In genomic region chr11:134942633-134943032, GRCh38 we compare ENCODE assay signal across 18 cellular contexts.
DNase-seq lines count a peak whose midpoint lies in the region; ATAC-seq, FAIRE-seq and TF ChIP-seq lines count a peak whose summit lies in the region.
"Had no signal": no experiment of that assay in that cellular context is flagged by ENCODE, and none has a peak within 500 bp of the region (broad histone marks: within the 10 kb centered on the region; RNA-seq: fewer than 3 reads in every experiment).

No MANE protein-coding gene starts in this region.

- peaks cover 3% of the 10 kb centered on the region for H3F3A ChIP-seq in neural progenitor cell (ENCODE audit: low read depth)

- no peak overlapping the region for H3K27ac ChIP-seq in astrocyte (ENCODE audit: low read depth, low read length)
- no peak overlapping the region for H3K27ac ChIP-seq in esophagus muscularis mucosa (replicated peaks in 1 of 4)
- H3K27ac ChIP-seq in neural progenitor cell = no peak overlapping the region
- H3K27ac ChIP-seq: KMS-11 had no signal

- no peak for ATAC-seq in GM21423 (IDR thresholded peaks at IDR 0.05; ENCODE audit: unreplicated experiment)

- TF ChIP-seq POLR2A in esophagus muscularis mucosa (IDR thresholded peaks at IDR 0.05; ENCODE audit: low read depth) = no peak

- no peaks in the 10 kb centered on the region for H4K20me1 ChIP-seq in astrocyte (ENCODE audit: insufficient read depth, low read length)
- no peaks in the 10 kb centered on the region for H4K20me1 ChIP-seq in neural progenitor cell (ENCODE audit: low read depth)

- H3K4me1 Mint-ChIP-seq in astrocyte (ENCODE audit: low read depth, unreplicated experiment) (peaks cover 13% of the 10 kb centered on the region), neural progenitor cell (peaks cover 77% of the 10 kb centered on the region)

- WGBS in esophagus muscularis mucosa = 60% methylated on average over 11 of the region's 11 CpGs

- no peak for FAIRE-seq in astrocyte (lab: Jason Lieb, UNC)
- FAIRE-seq: HTR-8/SVneo had no signal

- no peak for TF ChIP-seq EP300 in esophagus muscularis mucosa (IDR thresholded peaks at IDR 0.05)

- H3K9ac ChIP-seq in astrocyte (ENCODE audit: low read length) = peak overlapping the region; percentile 35
- H3K9ac ChIP-seq in neural progenitor cell = no peak overlapping the region
- H3K9ac ChIP-seq: KMS-11 had no signal

- H3K9me3 ChIP-seq in astrocyte (ENCODE audit: insufficient read depth, low read depth, low read length) (no peaks in the 10 kb centered on the region), esophagus muscularis mucosa (no peaks in the 10 kb centered on the region), neural progenitor cell (ENCODE audit: low read depth) (no peaks in the 10 kb centered on the region)
- H3K9me3 ChIP-seq: BE2C had no signal

- no peak overlapping the region for H3K4me3 ChIP-seq in astrocyte (ENCODE audit: insufficient read depth, low read depth, low read length)
- H3K4me3 ChIP-seq in esophagus muscularis mucosa = no peak overlapping the region
- no peak overlapping the region for H3K4me3 ChIP-seq in neural progenitor cell

- H3K27me3 Mint-ChIP-seq in astrocyte (ENCODE audit: low read depth, unreplicated experiment) (peaks cover 3% of the 10 kb centered on the region), neural progenitor cell (ENCODE audit: insufficient read depth, low read depth) (peaks cover 6% of the 10 kb centered on the region)

- TF ChIP-seq CTCF in astrocyte (IDR thresholded peaks at IDR 0.05; ENCODE audit: insufficient read depth, low read depth, low read length) = no peak
- no peak for TF ChIP-seq CTCF in esophagus muscularis mucosa (IDR thresholded peaks at IDR 0.05)
- TF ChIP-seq CTCF in neural progenitor cell (IDR thresholded peaks at IDR 0.05) = no peak

- peaks cover 6% of the 10 kb centered on the region for H3K4me1 ChIP-seq in astrocyte (ENCODE audit: insufficient read depth, low read length)
- no peaks in the 10 kb centered on the region for H3K4me1 ChIP-seq in esophagus muscularis mucosa
- H3K4me1 ChIP-seq in neural progenitor cell = peaks cover 23% of the 10 kb centered on the region
- H3K4me1 ChIP-seq: BE2C had no signal

- no peaks in the 10 kb centered on the region for H3K79me2 ChIP-seq in astrocyte (ENCODE audit: insufficient read depth, low read length)
- H3K79me2 ChIP-seq in neural progenitor cell (ENCODE audit: low read depth) = no peaks in the 10 kb centered on the region

- no peak overlapping the region for H2AFZ ChIP-seq in astrocyte (ENCODE audit: low read depth, low read length)
- H2AFZ ChIP-seq in neural progenitor cell (replicated peaks) = no peak overlapping the region

- H3K27me3 ChIP-seq in astrocyte (ENCODE audit: insufficient read depth, low read length) = no peaks in the 10 kb centered on the region
- H3K27me3 ChIP-seq in esophagus muscularis mucosa = peaks cover 0 to 36% (median 0%) of the 10 kb centered on the region in 4 donors
- no peaks in the 10 kb centered on the region for H3K27me3 ChIP-seq in neural progenitor cell
- H3K27me3 ChIP-seq: BE2C had no signal

- no peak overlapping the region for H3K27ac Mint-ChIP-seq in astrocyte (ENCODE audit: unreplicated experiment)
- peak overlapping the region; percentile 82 for H3K27ac Mint-ChIP-seq in neural progenitor cell

- H3K4me2 ChIP-seq in astrocyte (ENCODE audit: low read length) = peak overlapping the region; percentile 71
- H3K4me2 ChIP-seq in neural progenitor cell = no peak overlapping the region
- H3K4me2 ChIP-seq: KMS-11 had no signal

- intact Hi-C loops in esophagus muscularis mucosa (cut with DNase I) = no loop called here

- DNase-seq in astrocyte (ENCODE audit: low read depth) (peak; percentile 53), esophagus muscularis mucosa (ENCODE audit: extremely low spot score) (peak; percentile 75), neural progenitor cell (ENCODE audit: low spot score) (no peak), NCI-H1694 treated with DMSO at 0.1 percent for 48 hours (lab: John Stamatoyannopoulos, UW) (no peak), NCI-H510A (lab: John Stamatoyannopoulos, UW) (no peak)
- DNase-seq in stimulated activated CD4-positive, alpha-beta T cell treated with anti-CD3 and anti-CD28 coated beads, Interleukin-15, amount 100 ng/mL, for 24 hours = no peak
- DNase-seq: BE2C, EL, GF-D8, NCI-H1105 treated with DMSO at 0.1 percent for 48 hours, NCI-H2081 treated with DMSO at 0.1 percent for 48 hours, NCI-H2171 treated with DMSO at 0.1 percent for 48 hours, NCI-H526 treated with DMSO at 0.1 percent for 48 hours, Right ventricle myocardium superior had no signal

- no peak overlapping the region for H3K4me3 Mint-ChIP-seq in astrocyte (ENCODE audit: unreplicated experiment)
- H3K4me3 Mint-ChIP-seq in neural progenitor cell = peak overlapping the region; percentile 12
- H3K4me3 Mint-ChIP-seq: H9 had no signal

- H3K36me3 Mint-ChIP-seq in astrocyte (ENCODE audit: low read depth, unreplicated experiment) (no peaks in the 10 kb centered on the region), neural progenitor cell (no peaks in the 10 kb centered on the region)

- H3K9me3 Mint-ChIP-seq in astrocyte (ENCODE audit: unreplicated experiment) = peaks cover 5% of the 10 kb centered on the region
- H3K9me3 Mint-ChIP-seq in neural progenitor cell = no peaks in the 10 kb centered on the region

- H3K36me3 ChIP-seq in astrocyte (ENCODE audit: insufficient read depth, low read length) = no peaks in the 10 kb centered on the region
- H3K36me3 ChIP-seq in esophagus muscularis mucosa = no peaks in the 10 kb centered on the region
- H3K36me3 ChIP-seq in neural progenitor cell = no peaks in the 10 kb centered on the region
- H3K36me3 ChIP-seq: BE2C had no signal

Comparison
In these comparisons a context has a peak if more than half of its experiments do, and no peak if none do; other contexts are left out.
1. DNase-seq: peak in astrocyte (single experiment) and esophagus muscularis mucosa (single experiment); none in neural progenitor cell (single experiment), NCI-H1694 treated with DMSO at 0.1 percent for 48 hours (single experiment), NCI-H510A (single experiment) and stimulated activated CD4-positive, alpha-beta T cell treated with anti-CD3 and anti-CD28 coated beads, Interleukin-15, amount 100 ng/mL, for 24 hours (single experiment).